2 cellular contexts compared by ENCODE assay signal in the genomic region with DNA sequence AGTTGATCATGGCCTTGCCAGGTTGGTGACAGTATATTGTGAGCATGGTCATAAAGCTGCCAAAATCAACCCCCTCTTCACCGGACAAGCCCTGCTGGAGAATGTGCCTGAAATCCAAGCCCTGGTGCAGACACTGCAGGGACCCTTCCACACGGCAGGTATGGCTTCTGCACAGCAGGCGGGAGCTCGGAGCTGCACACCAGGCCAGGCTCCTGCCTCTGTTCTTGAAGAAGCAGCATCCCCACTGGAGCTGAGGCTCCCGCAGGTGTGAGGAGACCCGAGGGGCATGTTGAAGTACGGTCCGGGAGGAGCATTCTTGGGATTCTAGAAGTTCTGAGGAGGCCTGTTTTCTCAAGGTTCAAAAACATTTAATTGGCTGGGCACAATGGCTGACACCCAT.
TF ChIP-seq lines count a peak whose summit lies in the region.

No MANE protein-coding gene starts in this region.

TF ChIP-seq in HEK293, 187 proteins besides CTCF, POLR2A, EP300 and RAD21:
- TF ChIP-seq ZIC2 (tag by site-specific recombination; IDR thresholded peaks at IDR 0.05), result peak; percentile 72
- TF ChIP-seq ZNF335 (tag by site-specific recombination; conservative IDR thresholded peaks at IDR 0.05), result no peak

TF ChIP-seq in GM12878, 131 proteins besides CTCF, POLR2A, EP300 and RAD21:
- TF ChIP-seq NBN (IDR thresholded peaks at IDR 0.05), result no peak
